In genomic region chr9:137077010-137077747, GRCh38 we compare ENCODE assay signal across 1 cellular context.
TF ChIP-seq lines count a peak whose summit lies in the region.

TSS of gene UAP1L1 (plus strand) at chr9:137077517. CDS start at chr9:137077533, 16 bp downstream.

TF ChIP-seq in GM12878, 131 proteins besides CTCF, POLR2A, EP300 and RAD21 (continued from another document):
- TF ChIP-seq SUZ12 (IDR thresholded peaks at IDR 0.05; ENCODE audit: unreplicated experiment) (no peak), RFX5 (IDR thresholded peaks at IDR 0.05; ENCODE audit: low read depth, low read length) (no peak), POLR2AphosphoS5 (IDR thresholded peaks at IDR 0.05; ENCODE audit: low read length) (peak; percentile 37; the same call in 1 of the 2 replicates), SREBF2 (IDR thresholded peaks at IDR 0.05; ENCODE audit: low read length) (no peak), BHLHE40 (IDR thresholded peaks at IDR 0.05; ENCODE audit: borderline replicate concordance in 1 of 2, low read depth in 2 of 2, low read length in 1 of 2) (peak; percentile 95 to 99), MEF2A (IDR thresholded peaks at IDR 0.05; ENCODE audit: insufficient read depth, low read depth, low read length) (no peak), PAX5 (IDR thresholded peaks at IDR 0.05; ENCODE audit: borderline replicate concordance, low read depth, low read length) (no peak), TAF1 (IDR thresholded peaks at IDR 0.05; ENCODE audit: borderline replicate concordance, low read depth, low read length) (no peak), HSF1 (IDR thresholded peaks at IDR 0.05; ENCODE audit: low read depth, low read length) (no peak), HDAC6 (IDR thresholded peaks at IDR 0.05; ENCODE audit: unreplicated experiment) (no peak), YBX1 (IDR thresholded peaks at IDR 0.05) (no peak)
TF ChIP-seq in GM12878: peak in this region for 22.
